ENCODE assay signal across 8 cellular contexts in genomic region chr15:80151576-80151975, GRCh38. TPM values are rescaled to one million over a fixed set of nuclear protein-coding genes. Genes with fewer than 3 reads are reported as not detected.
DNase-seq lines count a peak whose midpoint lies in the region; ATAC-seq, FAIRE-seq and TF ChIP-seq lines count a peak whose summit lies in the region.

No MANE protein-coding gene starts in this region.

- H3K79me2 ChIP-seq in astrocyte (ENCODE audit: insufficient read depth, low read length), result peaks cover 4% of the 10 kb centered on the region

- no peak for TF ChIP-seq POLR2A in esophagus squamous epithelium (IDR thresholded peaks at IDR 0.05)

- H3K27me3 Mint-ChIP-seq in CD4-positive, CD25-positive, alpha-beta regulatory T cell, result peaks cover 8% of the 10 kb centered on the region
- peaks cover 2% of the 10 kb centered on the region for H3K27me3 Mint-ChIP-seq in astrocyte (ENCODE audit: low read depth, unreplicated experiment)
- no peaks in the 10 kb centered on the region for H3K27me3 Mint-ChIP-seq in natural killer cell treated with Interleukin-12 subunit alpha and Interleukin-12 subunit beta and Interleukin-15 and Interleukin-18, amount 100 ng/mL, for 72 hours

- no peak for ATAC-seq in CD4-positive, CD25-positive, alpha-beta regulatory T cell (ENCODE audit: low read depth in 2 of 2)
- ATAC-seq in natural killer cell treated with Interleukin-12 subunit alpha and Interleukin-12 subunit beta and Interleukin-15 and Interleukin-18, amount 100 ng/mL, for 72 hours, result no peak
- no peak for ATAC-seq in HG02870 (IDR thresholded peaks at IDR 0.05; ENCODE audit: unreplicated experiment)

- peak overlapping the region in 2 of 3 donors; percentile 19 to 42 for H3K27ac Mint-ChIP-seq in CD4-positive, CD25-positive, alpha-beta regulatory T cell
- no peak overlapping the region for H3K27ac Mint-ChIP-seq in astrocyte (ENCODE audit: unreplicated experiment)
- H3K27ac Mint-ChIP-seq in natural killer cell treated with Interleukin-12 subunit alpha and Interleukin-12 subunit beta and Interleukin-15 and Interleukin-18, amount 100 ng/mL, for 72 hours, result peak overlapping the region in 1 of 2 donors; percentile 45

- peak overlapping the region; percentile 89 to 95 (median 91) for H3K4me3 Mint-ChIP-seq in CD4-positive, CD25-positive, alpha-beta regulatory T cell
- H3K4me3 Mint-ChIP-seq in astrocyte (ENCODE audit: unreplicated experiment), result peak overlapping the region; percentile 81
- peak overlapping the region; percentile 75 for H3K4me3 Mint-ChIP-seq in natural killer cell treated with Interleukin-12 subunit alpha and Interleukin-12 subunit beta and Interleukin-15 and Interleukin-18, amount 100 ng/mL, for 72 hours

- H3K9ac ChIP-seq in HUES64 (ENCODE audit: low read depth, low read length) (no peak overlapping the region), astrocyte (ENCODE audit: low read length) (no peak overlapping the region)

- H4K20me1 ChIP-seq in astrocyte (ENCODE audit: insufficient read depth, low read length), result no peaks in the 10 kb centered on the region

- no peaks in the 10 kb centered on the region for H3K36me3 ChIP-seq in CD4-positive, CD25-positive, alpha-beta regulatory T cell (ENCODE audit: control insufficient read depth, insufficient read depth, low read length)
- H3K36me3 ChIP-seq in HUES64 (ENCODE audit: insufficient read depth, low read length) (no peaks in the 10 kb centered on the region), astrocyte (ENCODE audit: insufficient read depth, low read length) (no peaks in the 10 kb centered on the region), esophagus squamous epithelium (no peaks in the 10 kb centered on the region)

- H3K4me2 ChIP-seq in astrocyte (ENCODE audit: low read length), result peak overlapping the region; percentile 85

- H3K4me3 ChIP-seq in CD4-positive, CD25-positive, alpha-beta regulatory T cell (ENCODE audit: low read depth, low read length), result peak overlapping the region; percentile 54
- peak overlapping the region; percentile 77 for H3K4me3 ChIP-seq in HUES64 (ENCODE audit: low read length)
- H3K4me3 ChIP-seq in astrocyte (ENCODE audit: insufficient read depth, low read depth, low read length), result no peak overlapping the region
- H3K4me3 ChIP-seq in esophagus squamous epithelium, result no peak overlapping the region

- peaks cover 0 to 2% (median 0%) of the 10 kb centered on the region in 7 donors for H3K9me3 Mint-ChIP-seq in CD4-positive, CD25-positive, alpha-beta regulatory T cell
- no peaks in the 10 kb centered on the region for H3K9me3 Mint-ChIP-seq in astrocyte (ENCODE audit: unreplicated experiment)
- no peaks in the 10 kb centered on the region for H3K9me3 Mint-ChIP-seq in natural killer cell treated with Interleukin-12 subunit alpha and Interleukin-12 subunit beta and Interleukin-15 and Interleukin-18, amount 100 ng/mL, for 72 hours

- no peak overlapping the region for H2AFZ ChIP-seq in astrocyte (ENCODE audit: low read depth, low read length)

- no peaks in the 10 kb centered on the region for H3K36me3 Mint-ChIP-seq in CD4-positive, CD25-positive, alpha-beta regulatory T cell
- peaks cover 9% of the 10 kb centered on the region for H3K36me3 Mint-ChIP-seq in astrocyte (ENCODE audit: low read depth, unreplicated experiment)
- H3K36me3 Mint-ChIP-seq in natural killer cell treated with Interleukin-12 subunit alpha and Interleukin-12 subunit beta and Interleukin-15 and Interleukin-18, amount 100 ng/mL, for 72 hours, result no peaks in the 10 kb centered on the region

- H3K27me3 ChIP-seq in CD4-positive, CD25-positive, alpha-beta regulatory T cell (ENCODE audit: control insufficient read depth, insufficient read depth, low read length), result no peaks in the 10 kb centered on the region
- peaks cover 9% of the 10 kb centered on the region; the same call in 1 of the 2 replicates for H3K27me3 ChIP-seq in HUES64 (ENCODE audit: insufficient read depth, low read length)
- H3K27me3 ChIP-seq in astrocyte (ENCODE audit: insufficient read depth, low read length), result no peaks in the 10 kb centered on the region
- H3K27me3 ChIP-seq in esophagus squamous epithelium, result no peaks in the 10 kb centered on the region

- peaks cover 12% of the 10 kb centered on the region for H3K4me1 ChIP-seq in CD4-positive, CD25-positive, alpha-beta regulatory T cell (ENCODE audit: control insufficient read depth, insufficient read depth, low read length, poor library complexity, severe bottlenecking)
- H3K4me1 ChIP-seq in HUES64 (ENCODE audit: insufficient read depth, low read length), result peaks cover 16% of the 10 kb centered on the region
- peaks cover 11% of the 10 kb centered on the region for H3K4me1 ChIP-seq in astrocyte (ENCODE audit: insufficient read depth, low read length)
- peaks cover 8 to 29% (median 8%) of the 10 kb centered on the region in 3 donors for H3K4me1 ChIP-seq in esophagus squamous epithelium

- H3K4me1 Mint-ChIP-seq in CD4-positive, CD25-positive, alpha-beta regulatory T cell, result peaks cover 0 to 27% (median 13%) of the 10 kb centered on the region in 4 donors
- peaks cover 25% of the 10 kb centered on the region for H3K4me1 Mint-ChIP-seq in astrocyte (ENCODE audit: low read depth, unreplicated experiment)
- peaks cover 29 to 32% of the 10 kb centered on the region in 2 donors for H3K4me1 Mint-ChIP-seq in natural killer cell treated with Interleukin-12 subunit alpha and Interleukin-12 subunit beta and Interleukin-15 and Interleukin-18, amount 100 ng/mL, for 72 hours (ENCODE audit: low read depth in 2 of 2)

- 83% methylated on average over 3 of the region's 3 CpGs for WGBS in HUES64
- 64 to 69% methylated on average over 3 of the region's 3 CpGs for WGBS in esophagus squamous epithelium, 2 donors

- no peak for FAIRE-seq in astrocyte (lab: Jason Lieb, UNC)

- no peaks in the 10 kb centered on the region for H3K9me3 ChIP-seq in CD4-positive, CD25-positive, alpha-beta regulatory T cell (ENCODE audit: control insufficient read depth in 2 of 2, low read length in 2 of 2)
- H3K9me3 ChIP-seq in HUES64 (ENCODE audit: insufficient read depth, low read depth, low read length) (no peaks in the 10 kb centered on the region), astrocyte (ENCODE audit: insufficient read depth, low read depth, low read length) (no peaks in the 10 kb centered on the region), esophagus squamous epithelium (no peaks in the 10 kb centered on the region)

- intact Hi-C loops in esophagus squamous epithelium (cut with DNase I), result no loop called here

- DNase-seq in CD4-positive, CD25-positive, alpha-beta regulatory T cell, result no peak
- DNase-seq in astrocyte (ENCODE audit: low read depth), result no peak
- DNase-seq in natural killer cell treated with Interleukin-12 subunit alpha and Interleukin-12 subunit beta and Interleukin-15 and Interleukin-18, amount 100 ng/mL, for 72 hours (ENCODE audit: low spot score), result no peak
- DNase-seq in NCI-H1105 (lab: John Stamatoyannopoulos, UW), result no peak
- no peak for DNase-seq in NCI-H146 treated with DMSO at 0.1 percent for 48 hours (lab: John Stamatoyannopoulos, UW; ENCODE audit: unreplicated experiment)
- no peak for DNase-seq in esophagus squamous epithelium (lab: John Stamatoyannopoulos, UW)

- TF ChIP-seq CTCF in astrocyte (IDR thresholded peaks at IDR 0.05; ENCODE audit: insufficient read depth, low read depth, low read length), result no peak
- TF ChIP-seq CTCF in esophagus squamous epithelium (IDR thresholded peaks at IDR 0.05), result no peak

- H3K27ac ChIP-seq in CD4-positive, CD25-positive, alpha-beta regulatory T cell (ENCODE audit: insufficient read depth, low read length, poor library complexity, severe bottlenecking), result peak overlapping the region; percentile 77
- no peak overlapping the region for H3K27ac ChIP-seq in HUES64 (ENCODE audit: low read depth, low read length)
- no peak overlapping the region for H3K27ac ChIP-seq in astrocyte (ENCODE audit: low read depth, low read length)
- peak overlapping the region in 2 of 4 donors; percentile 89 to 92 for H3K27ac ChIP-seq in esophagus squamous epithelium

RNA-seq across cellular contexts. Expression of gene FAH, which starts 1.2 kb away (rescaled TPM):
- total RNA-seq in CD4-positive, CD25-positive, alpha-beta regulatory T cell, result 4.3 TPM
- polyA plus RNA-seq in CD4-positive, CD25-positive, alpha-beta regulatory T cell, result 1 to 10 TPM; 2.0 to 2.6 (median 2.3) TPM
- 12.6 TPM for polyA plus RNA-seq in HUES64 (2013, experiment 1 of 2)
- 13.8 TPM for polyA plus RNA-seq in HUES64 (2013, experiment 2 of 2)
- total RNA-seq in astrocyte, result 21.9 and 24.9 TPM in 2 replicates
- 100 to 1,000 TPM in 1 of 2 donors, 10 to 100 TPM in 1; 63.6 to 103 TPM for total RNA-seq in natural killer cell treated with Interleukin-12 subunit alpha and Interleukin-12 subunit beta and Interleukin-15 and Interleukin-18, amount 100 ng/mL, for 72 hours
- total RNA-seq in esophagus squamous epithelium, result 10 to 100 TPM in 3 of 4 donors, 1 to 10 TPM in 1; 10.0 to 28.3 (median 15.8) TPM

Comparison
In these comparisons a context has a peak if more than half of its experiments do, and no peak if none do; other contexts are left out.
1. H3K4me3 ChIP-seq: peak in CD4-positive, CD25-positive, alpha-beta regulatory T cell (single experiment) and HUES64 (single experiment); none in astrocyte (single experiment) and esophagus squamous epithelium (0 of 4).
2. Peak in every context shown above with its lines, with median percentiles within 50 percentile points of each other: H3K4me3 Mint-ChIP-seq.